In the genomic region with DNA sequence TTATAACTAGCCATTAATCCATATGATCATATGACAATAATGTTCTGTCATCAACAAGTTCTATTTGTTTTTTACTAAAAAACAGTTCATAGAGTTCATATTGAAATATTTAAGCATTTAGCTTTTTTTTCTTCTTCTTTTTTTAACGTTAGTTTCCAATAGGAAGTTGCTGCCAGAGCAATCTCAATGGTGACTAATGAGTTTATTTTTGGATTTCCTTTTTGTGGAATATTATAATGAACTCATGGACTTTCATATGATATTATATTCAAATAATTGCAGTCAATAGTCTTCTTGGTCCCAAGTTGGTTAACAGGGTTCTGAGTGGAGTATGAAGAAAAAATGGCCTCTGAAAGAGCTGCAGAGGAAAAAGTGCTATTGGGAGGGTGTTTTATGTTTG, we compare ENCODE assay signal across 23 cellular contexts.
"Had no signal": no experiment of that assay in that cellular context is flagged by ENCODE, and none has a peak within 500 bp of the region (broad histone marks: within the 10 kb centered on the region; RNA-seq: fewer than 3 reads in every experiment).

No MANE protein-coding gene starts in this region.

- H3K9me3 ChIP-seq: adrenal gland, MG63 had no signal

- H3K9ac ChIP-seq: KMS-11 had no signal

- H3K4me1 ChIP-seq: adrenal gland had no signal

- H3K4me3 ChIP-seq: adrenal gland, MG63, PC-9 had no signal

- H3K36me3 ChIP-seq: adrenal gland, MG63, WERI-Rb-1 had no signal

- DNase-seq: activated CD4-positive, alpha-beta memory T cell treated with anti-CD3 and anti-CD28 coated beads, Interleukin-2, amount 10 ng/mL, durations not matched to agents 7 days and 5 days; activated CD4-positive, alpha-beta T cell treated with anti-CD3 and anti-CD28 coated beads for 36 hours; activated CD4-positive, alpha-beta T cell treated with anti-CD3 and anti-CD28 coated beads, Interleukin-2, amount 50 U/mL, for 1 hour; activated CD8-positive, alpha-beta memory T cell treated with anti-CD3 and anti-CD28 coated beads, Interleukin-2, amount 50 U/mL, for 4 hours; activated naive CD4-positive, alpha-beta T cell treated with anti-CD3 and anti-CD28 coated beads, Interleukin-2, amount 50 U/mL, for 16 hours; activated naive CD8-positive, alpha-beta T cell treated with anti-CD3 and anti-CD28 coated beads, Interleukin-2, amount 10 ng/mL, durations not matched to agents 7 days and 5 days; adrenal gland; anterior cingulate cortex; caudate nucleus; MG63; NCI-H1092; NCI-H1417; NCI-H1694 treated with DMSO at 0.1 percent for 48 hours; NCI-H2029 treated with DMSO at 0.1 percent for 48 hours; NCI-H345; NCI-H510A; NCI-H526 treated with DMSO at 0.1 percent for 48 hours; NCI-H82; PC-9; SIG-M5; T-helper 1 cell; WERI-Rb-1 had no signal

- ATAC-seq: activated CD4-positive, alpha-beta T cell treated with anti-CD3 and anti-CD28 coated beads for 36 hours had no signal

- H3K27ac ChIP-seq: adrenal gland, KMS-11, PC-9, WERI-Rb-1 had no signal
